2 cellular contexts compared by ENCODE assay signal in the genomic region with DNA sequence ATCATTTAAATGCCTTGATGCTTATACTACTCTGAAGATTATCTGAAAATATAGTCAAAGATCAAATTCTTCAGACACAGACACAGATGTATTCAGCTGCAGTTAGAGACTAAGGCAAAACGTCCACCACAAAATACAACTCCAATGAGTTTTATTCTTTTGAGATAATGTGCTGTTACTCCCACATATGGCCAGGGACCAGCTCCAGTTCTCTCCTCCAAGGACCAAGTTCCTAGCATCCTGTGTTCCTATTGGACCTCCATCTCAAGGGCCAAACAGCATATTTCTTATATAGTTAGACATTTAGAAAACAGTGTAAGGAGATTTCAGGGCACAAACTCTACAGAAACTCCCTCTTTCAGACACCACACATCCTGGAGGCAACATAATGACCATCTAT.
TF ChIP-seq lines count a peak whose summit lies in the region.

No MANE protein-coding gene starts in this region.

TF ChIP-seq in HepG2, 621 proteins besides CTCF, POLR2A, EP300 and RAD21:
- TF ChIP-seq ZNF720 (CRISPR knock-in tag; IDR thresholded peaks at IDR 0.05) (no peak), ZC3H13 (CRISPR knock-in tag; IDR thresholded peaks at IDR 0.05) (no peak), ZNF564 (CRISPR knock-in tag; IDR thresholded peaks at IDR 0.05) (no peak), TBL1XR1 (IDR thresholded peaks at IDR 0.05; ENCODE audit: borderline replicate concordance, low read length, partially characterized antibody) (no peak), ZNF335 (CRISPR knock-in tag; IDR thresholded peaks at IDR 0.05) (no peak), KDM4B (CRISPR knock-in tag; IDR thresholded peaks at IDR 0.05) (no peak), TBX2 (CRISPR knock-in tag; IDR thresholded peaks at IDR 0.05; ENCODE audit: borderline replicate concordance) (no peak), ZNF784 (CRISPR knock-in tag; IDR thresholded peaks at IDR 0.05; ENCODE audit: borderline replicate concordance) (no peak), THAP11 (CRISPR knock-in tag; IDR thresholded peaks at IDR 0.05) (no peak), KDM6A (CRISPR knock-in tag; IDR thresholded peaks at IDR 0.05; ENCODE audit: low read depth) (no peak), SP140L (CRISPR knock-in tag; IDR thresholded peaks at IDR 0.05; ENCODE audit: borderline replicate concordance) (no peak), ZKSCAN1 (IDR thresholded peaks at IDR 0.05; ENCODE audit: low read length) (no peak), ZNF562 (CRISPR knock-in tag; IDR thresholded peaks at IDR 0.05; ENCODE audit: borderline replicate concordance) (no peak), TFDP1 (CRISPR knock-in tag; IDR thresholded peaks at IDR 0.05; ENCODE audit: borderline replicate concordance) (no peak), RNF2 (conservative IDR thresholded peaks at IDR 0.05; ENCODE audit: low read depth) (no peak), ZNF326 (CRISPR knock-in tag; IDR thresholded peaks at IDR 0.05; ENCODE audit: borderline replicate concordance) (no peak)
- TF ChIP-seq, protein P1, sequence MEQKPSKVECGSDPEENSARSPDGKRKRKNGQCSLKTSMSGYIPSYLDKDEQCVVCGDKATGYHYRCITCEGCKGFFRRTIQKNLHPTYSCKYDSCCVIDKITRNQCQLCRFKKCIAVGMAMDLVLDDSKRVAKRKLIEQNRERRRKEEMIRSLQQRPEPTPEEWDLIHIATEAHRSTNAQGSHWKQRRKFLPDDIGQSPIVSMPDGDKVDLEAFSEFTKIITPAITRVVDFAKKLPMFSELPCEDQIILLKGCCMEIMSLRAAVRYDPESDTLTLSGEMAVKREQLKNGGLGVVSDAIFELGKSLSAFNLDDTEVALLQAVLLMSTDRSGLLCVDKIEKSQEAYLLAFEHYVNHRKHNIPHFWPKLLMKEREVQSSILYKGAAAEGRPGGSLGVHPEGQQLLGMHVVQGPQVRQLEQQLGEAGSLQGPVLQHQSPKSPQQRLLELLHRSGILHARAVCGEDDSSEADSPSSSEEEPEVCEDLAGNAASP (CRISPR knock-in tag; IDR thresholded peaks at IDR 0.05; ENCODE audit: borderline replicate concordance), result no peak
- TF ChIP-seq, protein P2, sequence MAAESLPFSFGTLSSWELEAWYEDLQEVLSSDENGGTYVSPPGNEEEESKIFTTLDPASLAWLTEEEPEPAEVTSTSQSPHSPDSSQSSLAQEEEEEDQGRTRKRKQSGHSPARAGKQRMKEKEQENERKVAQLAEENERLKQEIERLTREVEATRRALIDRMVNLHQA (CRISPR knock-in tag; IDR thresholded peaks at IDR 0.05), result no peak
- TF ChIP-seq, protein P3, sequence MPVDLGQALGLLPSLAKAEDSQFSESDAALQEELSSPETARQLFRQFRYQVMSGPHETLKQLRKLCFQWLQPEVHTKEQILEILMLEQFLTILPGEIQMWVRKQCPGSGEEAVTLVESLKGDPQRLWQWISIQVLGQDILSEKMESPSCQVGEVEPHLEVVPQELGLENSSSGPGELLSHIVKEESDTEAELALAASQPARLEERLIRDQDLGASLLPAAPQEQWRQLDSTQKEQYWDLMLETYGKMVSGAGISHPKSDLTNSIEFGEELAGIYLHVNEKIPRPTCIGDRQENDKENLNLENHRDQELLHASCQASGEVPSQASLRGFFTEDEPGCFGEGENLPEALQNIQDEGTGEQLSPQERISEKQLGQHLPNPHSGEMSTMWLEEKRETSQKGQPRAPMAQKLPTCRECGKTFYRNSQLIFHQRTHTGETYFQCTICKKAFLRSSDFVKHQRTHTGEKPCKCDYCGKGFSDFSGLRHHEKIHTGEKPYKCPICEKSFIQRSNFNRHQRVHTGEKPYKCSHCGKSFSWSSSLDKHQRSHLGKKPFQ (CRISPR knock-in tag; IDR thresholded peaks at IDR 0.05; ENCODE audit: insufficient replicate concordance), result no peak
- TF ChIP-seq, protein P4, sequence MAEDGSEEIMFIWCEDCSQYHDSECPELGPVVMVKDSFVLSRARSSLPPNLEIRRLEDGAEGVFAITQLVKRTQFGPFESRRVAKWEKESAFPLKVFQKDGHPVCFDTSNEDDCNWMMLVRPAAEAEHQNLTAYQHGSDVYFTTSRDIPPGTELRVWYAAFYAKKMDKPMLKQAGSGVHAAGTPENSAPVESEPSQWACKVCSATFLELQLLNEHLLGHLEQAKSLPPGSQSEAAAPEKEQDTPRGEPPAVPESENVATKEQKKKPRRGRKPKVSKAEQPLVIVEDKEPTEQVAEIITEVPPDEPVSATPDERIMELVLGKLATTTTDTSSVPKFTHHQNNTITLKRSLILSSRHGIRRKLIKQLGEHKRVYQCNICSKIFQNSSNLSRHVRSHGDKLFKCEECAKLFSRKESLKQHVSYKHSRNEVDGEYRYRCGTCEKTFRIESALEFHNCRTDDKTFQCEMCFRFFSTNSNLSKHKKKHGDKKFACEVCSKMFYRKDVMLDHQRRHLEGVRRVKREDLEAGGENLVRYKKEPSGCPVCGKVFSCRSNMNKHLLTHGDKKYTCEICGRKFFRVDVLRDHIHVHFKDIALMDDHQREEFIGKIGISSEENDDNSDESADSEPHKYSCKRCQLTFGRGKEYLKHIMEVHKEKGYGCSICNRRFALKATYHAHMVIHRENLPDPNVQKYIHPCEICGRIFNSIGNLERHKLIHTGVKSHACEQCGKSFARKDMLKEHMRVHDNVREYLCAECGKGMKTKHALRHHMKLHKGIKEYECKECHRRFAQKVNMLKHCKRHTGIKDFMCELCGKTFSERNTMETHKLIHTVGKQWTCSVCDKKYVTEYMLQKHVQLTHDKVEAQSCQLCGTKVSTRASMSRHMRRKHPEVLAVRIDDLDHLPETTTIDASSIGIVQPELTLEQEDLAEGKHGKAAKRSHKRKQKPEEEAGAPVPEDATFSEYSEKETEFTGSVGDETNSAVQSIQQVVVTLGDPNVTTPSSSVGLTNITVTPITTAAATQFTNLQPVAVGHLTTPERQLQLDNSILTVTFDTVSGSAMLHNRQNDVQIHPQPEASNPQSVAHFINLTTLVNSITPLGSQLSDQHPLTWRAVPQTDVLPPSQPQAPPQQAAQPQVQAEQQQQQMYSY (CRISPR knock-in tag; IDR thresholded peaks at IDR 0.05), result no peak

TF ChIP-seq in GM23338, 12 proteins besides CTCF, POLR2A, EP300 and RAD21:
- TF ChIP-seq NANOG (IDR thresholded peaks at IDR 0.05; ENCODE audit: borderline replicate concordance) (no peak), POLR2AphosphoS5 (IDR thresholded peaks at IDR 0.05; ENCODE audit: low read depth) (no peak), ETS1 (IDR thresholded peaks at IDR 0.05) (no peak), EZH2 (IDR thresholded peaks at IDR 0.05; ENCODE audit: low read depth, unreplicated experiment) (no peak), CREB1 (CRISPR knock-in tag; IDR thresholded peaks at IDR 0.05; ENCODE audit: low read depth) (no peak)
TF ChIP-seq in GM23338: peak in this region for 0.
